Comparison of ENCODE assay signal across 1 cellular context in the genomic region with DNA sequence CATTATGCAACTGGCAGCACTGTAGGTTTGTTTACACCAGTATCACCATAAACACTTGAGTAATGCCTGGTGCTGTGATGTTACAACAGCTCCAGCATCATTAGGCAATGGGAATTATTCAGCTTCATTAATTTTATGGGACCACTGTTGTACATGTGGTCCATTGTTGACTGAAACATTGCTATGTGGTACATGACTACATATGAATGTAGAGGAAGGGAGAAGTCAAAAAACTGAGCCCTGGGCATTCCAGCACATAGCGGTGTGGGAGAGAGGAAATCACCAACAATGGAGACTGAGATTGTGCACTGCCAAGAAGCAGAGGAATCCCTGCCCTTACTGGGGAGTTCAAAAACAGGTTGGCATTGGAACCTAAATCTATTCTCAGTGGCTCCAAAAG.
TF ChIP-seq lines count a peak whose summit lies in the region.

No MANE protein-coding gene starts in this region.

TF ChIP-seq in GM23338, 12 proteins besides CTCF, POLR2A, EP300 and RAD21 (continued from another document):
- TF ChIP-seq STAT1 (IDR thresholded peaks at IDR 0.05; ENCODE audit: unreplicated experiment): no peak
- TF ChIP-seq CREB1 (CRISPR knock-in tag; IDR thresholded peaks at IDR 0.05; ENCODE audit: low read depth): no peak
- TF ChIP-seq ZNF114 (CRISPR knock-in tag; IDR thresholded peaks at IDR 0.05): no peak
- TF ChIP-seq JUNB (IDR thresholded peaks at IDR 0.05; ENCODE audit: unreplicated experiment): no peak
- TF ChIP-seq, protein P1, sequence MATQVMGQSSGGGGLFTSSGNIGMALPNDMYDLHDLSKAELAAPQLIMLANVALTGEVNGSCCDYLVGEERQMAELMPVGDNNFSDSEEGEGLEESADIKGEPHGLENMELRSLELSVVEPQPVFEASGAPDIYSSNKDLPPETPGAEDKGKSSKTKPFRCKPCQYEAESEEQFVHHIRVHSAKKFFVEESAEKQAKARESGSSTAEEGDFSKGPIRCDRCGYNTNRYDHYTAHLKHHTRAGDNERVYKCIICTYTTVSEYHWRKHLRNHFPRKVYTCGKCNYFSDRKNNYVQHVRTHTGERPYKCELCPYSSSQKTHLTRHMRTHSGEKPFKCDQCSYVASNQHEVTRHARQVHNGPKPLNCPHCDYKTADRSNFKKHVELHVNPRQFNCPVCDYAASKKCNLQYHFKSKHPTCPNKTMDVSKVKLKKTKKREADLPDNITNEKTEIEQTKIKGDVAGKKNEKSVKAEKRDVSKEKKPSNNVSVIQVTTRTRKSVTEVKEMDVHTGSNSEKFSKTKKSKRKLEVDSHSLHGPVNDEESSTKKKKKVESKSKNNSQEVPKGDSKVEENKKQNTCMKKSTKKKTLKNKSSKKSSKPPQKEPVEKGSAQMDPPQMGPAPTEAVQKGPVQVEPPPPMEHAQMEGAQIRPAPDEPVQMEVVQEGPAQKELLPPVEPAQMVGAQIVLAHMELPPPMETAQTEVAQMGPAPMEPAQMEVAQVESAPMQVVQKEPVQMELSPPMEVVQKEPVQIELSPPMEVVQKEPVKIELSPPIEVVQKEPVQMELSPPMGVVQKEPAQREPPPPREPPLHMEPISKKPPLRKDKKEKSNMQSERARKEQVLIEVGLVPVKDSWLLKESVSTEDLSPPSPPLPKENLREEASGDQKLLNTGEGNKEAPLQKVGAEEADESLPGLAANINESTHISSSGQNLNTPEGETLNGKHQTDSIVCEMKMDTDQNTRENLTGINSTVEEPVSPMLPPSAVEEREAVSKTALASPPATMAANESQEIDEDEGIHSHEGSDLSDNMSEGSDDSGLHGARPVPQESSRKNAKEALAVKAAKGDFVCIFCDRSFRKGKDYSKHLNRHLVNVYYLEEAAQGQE (IDR thresholded peaks at IDR 0.05; ENCODE audit: unreplicated experiment): no peak
- TF ChIP-seq, protein P2, sequence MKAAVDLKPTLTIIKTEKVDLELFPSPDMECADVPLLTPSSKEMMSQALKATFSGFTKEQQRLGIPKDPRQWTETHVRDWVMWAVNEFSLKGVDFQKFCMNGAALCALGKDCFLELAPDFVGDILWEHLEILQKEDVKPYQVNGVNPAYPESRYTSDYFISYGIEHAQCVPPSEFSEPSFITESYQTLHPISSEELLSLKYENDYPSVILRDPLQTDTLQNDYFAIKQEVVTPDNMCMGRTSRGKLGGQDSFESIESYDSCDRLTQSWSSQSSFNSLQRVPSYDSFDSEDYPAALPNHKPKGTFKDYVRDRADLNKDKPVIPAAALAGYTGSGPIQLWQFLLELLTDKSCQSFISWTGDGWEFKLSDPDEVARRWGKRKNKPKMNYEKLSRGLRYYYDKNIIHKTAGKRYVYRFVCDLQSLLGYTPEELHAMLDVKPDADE (IDR thresholded peaks at IDR 0.05): no peak
- no peak for TF ChIP-seq POLR2AphosphoS5 (IDR thresholded peaks at IDR 0.05; ENCODE audit: low read depth)
